ENCODE assay signal across 8 cellular contexts in genomic region chr6:14270925-14271791, GRCh38.
DNase-seq lines count a peak whose midpoint lies in the region; ATAC-seq and TF ChIP-seq lines count a peak whose summit lies in the region.

No MANE protein-coding gene starts in this region.

- ATAC-seq in sciatic nerve, result no peak
- no peak for ATAC-seq in GM21619 (IDR thresholded peaks at IDR 0.05; ENCODE audit: unreplicated experiment)

- DNase-seq in HS-5 (ENCODE audit: low read depth) (peak; percentile 96), fibroblast of the aortic adventitia (ENCODE audit: low read depth) (peak; percentile 95), hypothalamus (lab: John Stamatoyannopoulos, UW) (no peak), sciatic nerve (ENCODE audit: low spot score) (no peak), NCI-H748 treated with DMSO at 0.1 percent for 48 hours (lab: John Stamatoyannopoulos, UW) (no peak)
- DNase-seq in activated CD8-positive, alpha-beta memory T cell treated with anti-CD3 and anti-CD28 coated beads for 24 hours, result peak; percentile 66
- peak; percentile 12 to 23 for DNase-seq in stimulated activated CD8-positive, alpha-beta memory T cell treated with anti-CD3 and anti-CD28 coated beads, Interleukin-7, amount 100 ng/mL, for 4 hours (ENCODE audit: low read depth in 2 of 2)

- TF ChIP-seq CTCF in fibroblast of the aortic adventitia (IDR thresholded peaks at IDR 0.05; ENCODE audit: insufficient read depth, low read length), result no peak

- intact Hi-C loops in sciatic nerve (cut with DNase I), result no loop called here

- no peak overlapping the region for H3K4me3 ChIP-seq in fibroblast of the aortic adventitia (ENCODE audit: low read depth, low read length)

Comparison
In these comparisons a context has a peak if more than half of its experiments do, and no peak if none do; other contexts are left out.
1. DNase-seq: peak in HS-5 (single experiment), activated CD8-positive, alpha-beta memory T cell treated with anti-CD3 and anti-CD28 coated beads for 24 hours (single experiment), fibroblast of the aortic adventitia (single experiment) and stimulated activated CD8-positive, alpha-beta memory T cell treated with anti-CD3 and anti-CD28 coated beads, Interleukin-7, amount 100 ng/mL, for 4 hours (2 of 2); none in hypothalamus (0 of 51), sciatic nerve (single experiment) and NCI-H748 treated with DMSO at 0.1 percent for 48 hours (single experiment).